In the genomic region with DNA sequence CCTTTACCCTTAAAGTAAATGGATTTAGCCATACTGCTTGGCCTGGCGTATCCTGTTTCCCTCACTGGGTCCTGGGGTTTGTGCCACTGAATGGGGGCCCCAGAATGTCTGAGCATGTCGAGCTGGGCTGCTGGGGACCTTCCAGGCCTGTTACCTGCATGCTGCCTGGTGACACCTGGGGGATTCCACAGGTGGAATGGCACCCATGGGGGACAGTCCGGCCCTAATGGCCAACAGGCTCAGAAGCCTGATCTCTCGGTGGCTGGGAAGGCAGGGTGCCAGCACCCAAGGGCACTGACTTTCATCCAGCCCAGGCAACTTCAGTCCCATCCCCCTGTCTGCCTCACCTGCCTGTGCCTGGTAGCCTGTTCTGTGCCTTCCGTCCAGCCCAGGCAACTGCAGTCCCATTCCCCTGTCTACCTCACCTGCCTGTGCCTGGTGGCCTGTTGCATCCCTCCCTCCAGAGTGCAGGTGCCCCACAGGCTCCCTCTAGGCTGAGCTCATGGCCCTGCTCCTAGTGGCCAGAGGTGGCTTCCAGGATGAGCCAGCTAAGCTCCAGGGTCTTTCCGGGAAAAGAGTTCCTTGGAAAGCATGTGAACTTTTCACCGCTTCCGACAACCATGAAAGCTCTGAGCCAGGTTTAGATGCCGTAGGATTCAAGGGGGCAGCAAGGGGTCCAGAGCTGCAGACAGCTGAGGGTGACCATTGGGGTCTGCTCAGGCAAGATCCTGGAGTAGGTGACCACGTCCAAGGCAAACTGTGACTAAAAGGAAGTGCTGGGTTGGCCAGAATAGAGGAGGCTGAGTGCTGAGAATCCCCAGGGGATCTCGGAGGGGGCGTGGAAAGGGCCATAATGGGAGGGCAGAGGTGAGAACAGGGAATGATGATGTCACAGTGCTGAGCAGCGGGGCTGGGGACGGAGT, we compare ENCODE assay signal across 21 cellular contexts. TPM values are rescaled to one million over a fixed set of nuclear protein-coding genes. Genes with fewer than 3 reads are reported as not detected.
"Had no signal": no experiment of that assay in that cellular context is flagged by ENCODE, and none has a peak within 500 bp of the region (broad histone marks: within the 10 kb centered on the region; RNA-seq: fewer than 3 reads in every experiment).

No MANE protein-coding gene starts in this region.

- H3K4me3 ChIP-seq: neural progenitor cell, ovary, sigmoid colon, stomach, thyroid gland had no signal

- H3K27me3 Mint-ChIP-seq: type B pancreatic cell had no signal

- DNase-seq: cerebellar nuclear complex; cortex of kidney; effector memory CD8-positive, alpha-beta T cell; erythroblast; hypothalamus; mesenchymal stem cell; midbrain; naive thymus-derived CD4-positive, alpha-beta T cell; ovary; retina; sigmoid colon; stimulated activated CD4-positive, alpha-beta T cell treated with anti-CD3 and anti-CD28 coated beads, Interleukin-2, amount 100 ng/mL, for 24 hours; stimulated activated CD4-positive, alpha-beta T cell treated with anti-CD3 and anti-CD28 coated beads, Interleukin-4, amount 100 ng/mL, for 24 hours; stimulated activated naive CD4-positive, alpha-beta T cell treated with Interleukin-2 at 50 U/mL for 16 hours; stomach; thyroid gland had no signal

- H3K27ac ChIP-seq: neural progenitor cell, ovary, sigmoid colon, stomach, thyroid gland had no signal

- ATAC-seq: effector memory CD8-positive, alpha-beta T cell; left lobe of liver; naive thymus-derived CD4-positive, alpha-beta T cell; stimulated activated effector memory CD8-positive, alpha-beta T cell treated with anti-CD3 and anti-CD28 coated beads, Interleukin-12 subunit alpha, Interleukin-12 subunit beta, amount 100 ng/mL, for 72 hours had no signal

- H3K27ac Mint-ChIP-seq: effector memory CD8-positive, alpha-beta T cell; naive thymus-derived CD4-positive, alpha-beta T cell; nephron; neural progenitor cell; stimulated activated effector memory CD8-positive, alpha-beta T cell treated with anti-CD3 and anti-CD28 coated beads, Interleukin-12 subunit alpha, Interleukin-12 subunit beta, amount 100 ng/mL, for 72 hours; type B pancreatic cell had no signal

- H3K9me3 ChIP-seq: ovary, sigmoid colon, thyroid gland had no signal

- H3K4me1 ChIP-seq: neural progenitor cell, sigmoid colon, stomach, thyroid gland had no signal

- H3K4me3 Mint-ChIP-seq: effector memory CD8-positive, alpha-beta T cell; naive thymus-derived CD4-positive, alpha-beta T cell; nephron; neural progenitor cell; stimulated activated effector memory CD8-positive, alpha-beta T cell treated with anti-CD3 and anti-CD28 coated beads, Interleukin-12 subunit alpha, Interleukin-12 subunit beta, amount 100 ng/mL, for 72 hours; type B pancreatic cell had no signal

- H3K36me3 Mint-ChIP-seq: stimulated activated effector memory CD8-positive, alpha-beta T cell treated with anti-CD3 and anti-CD28 coated beads, Interleukin-12 subunit alpha, Interleukin-12 subunit beta, amount 100 ng/mL, for 72 hours; type B pancreatic cell had no signal

- H3K27me3 ChIP-seq: neural progenitor cell, ovary, thyroid gland had no signal

- H3K36me3 ChIP-seq: neural progenitor cell, ovary, sigmoid colon, stomach, thyroid gland had no signal

- H3K4me1 Mint-ChIP-seq: naive thymus-derived CD4-positive, alpha-beta T cell; nephron; neural progenitor cell; stimulated activated effector memory CD8-positive, alpha-beta T cell treated with anti-CD3 and anti-CD28 coated beads, Interleukin-12 subunit alpha, Interleukin-12 subunit beta, amount 100 ng/mL, for 72 hours had no signal

RNA-seq across cellular contexts. Expression of a gene that starts 30.3 kb away (rescaled TPM):
- total RNA-seq: left lobe of liver had no signal
